8 cellular contexts compared by ENCODE assay signal in genomic region chr1:46718727-46719622, GRCh38. TPM values are rescaled to one million over a fixed set of nuclear protein-coding genes. Genes with fewer than 3 reads are reported as not detected.
A peak's percentile ranks its signal among the peaks of the same experiment; 100 is the strongest.
DNase-seq lines count a peak whose midpoint lies in the region; ATAC-seq, FAIRE-seq and TF ChIP-seq lines count a peak whose summit lies in the region.

A gene with protein sequence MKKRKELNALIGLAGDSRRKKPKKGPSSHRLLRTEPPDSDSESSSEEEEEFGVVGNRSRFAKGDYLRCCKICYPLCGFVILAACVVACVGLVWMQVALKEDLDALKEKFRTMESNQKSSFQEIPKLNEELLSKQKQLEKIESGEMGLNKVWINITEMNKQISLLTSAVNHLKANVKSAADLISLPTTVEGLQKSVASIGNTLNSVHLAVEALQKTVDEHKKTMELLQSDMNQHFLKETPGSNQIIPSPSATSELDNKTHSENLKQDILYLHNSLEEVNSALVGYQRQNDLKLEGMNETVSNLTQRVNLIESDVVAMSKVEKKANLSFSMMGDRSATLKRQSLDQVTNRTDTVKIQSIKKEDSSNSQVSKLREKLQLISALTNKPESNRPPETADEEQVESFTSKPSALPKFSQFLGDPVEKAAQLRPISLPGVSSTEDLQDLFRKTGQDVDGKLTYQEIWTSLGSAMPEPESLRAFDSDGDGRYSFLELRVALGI (minus strand): TSS chr1:46719114. CDS start chr1:46718087, 1,027 bp downstream.

- whole genome bisulfite sequencing in small intestine, 3 donors: 0% methylated on average over 74 to 85 of the region's 85 CpGs

- no peak for TF ChIP-seq CTCF in WI38 (IDR thresholded peaks at IDR 0.05; ENCODE audit: low read depth, low read length)
- no peak for TF ChIP-seq CTCF in bronchial epithelial cell (IDR thresholded peaks at IDR 0.05; ENCODE audit: insufficient read depth, low read length, severe bottlenecking)

- FAIRE-seq in bronchial epithelial cell (lab: Jason Lieb, UNC): no peak
- peak; percentile 73 for FAIRE-seq in small intestine (lab: Jason Lieb, UNC)

- DNase-seq in ACHN (peak; percentile 91), NCI-H2227 (lab: John Stamatoyannopoulos, UW; ENCODE audit: unreplicated experiment) (peak; percentile 96), bronchial epithelial cell (ENCODE audit: low read depth) (peak; percentile 94), small intestine (peak; percentile 99)

- H3K9me3 ChIP-seq in iPS-20b (ENCODE audit: insufficient read depth, low read depth, low read length) (no peaks in the 10 kb centered on the region), small intestine (ENCODE audit: control insufficient read depth, low read depth) (no peaks in the 10 kb centered on the region)

- H3K4me1 ChIP-seq in iPS-20b (ENCODE audit: insufficient read depth, low read length): peaks cover 16% of the 10 kb centered on the region
- H3K4me1 ChIP-seq in small intestine (ENCODE audit: control insufficient read depth in 2 of 2, insufficient read depth in 1 of 2, low read depth in 1 of 2, low read length in 1 of 2): peaks cover 3 to 18% of the 10 kb centered on the region in 2 donors

- H3K36me3 ChIP-seq in bronchial epithelial cell (ENCODE audit: control insufficient read depth, insufficient read depth, low read length) (peaks cover 5% of the 10 kb centered on the region), iPS-20b (ENCODE audit: insufficient read depth, low read depth, low read length) (peaks cover 23% of the 10 kb centered on the region), small intestine (ENCODE audit: control insufficient read depth in 2 of 2, insufficient read depth in 2 of 2, low read length in 2 of 2) (peaks cover 3 to 6% of the 10 kb centered on the region in 2 donors)

- peak within 1 kb of the TSS; percentile 87 for H3K9ac ChIP-seq in iPS-20b (ENCODE audit: low read depth, low read length)

- H3K27me3 ChIP-seq in bronchial epithelial cell (ENCODE audit: control insufficient read depth, insufficient read depth, low read length): no peaks in the 10 kb centered on the region
- no peaks in the 10 kb centered on the region for H3K27me3 ChIP-seq in iPS-20b (ENCODE audit: insufficient read depth, low read length)
- H3K27me3 ChIP-seq in small intestine (ENCODE audit: control insufficient read depth in 2 of 2, insufficient read depth in 2 of 2, low read length in 2 of 2): no peaks in the 10 kb centered on the region

- peak within 1 kb of the TSS; percentile 65 for H3K27ac ChIP-seq in iPS-20b (ENCODE audit: low read length)
- H3K27ac ChIP-seq in small intestine (ENCODE audit: low read depth in 1 of 2, low read length in 1 of 2): peak within 1 kb of the TSS; percentile 85 to 92

- peak; percentile 85 for ATAC-seq in GM18873 (IDR thresholded peaks at IDR 0.05; ENCODE audit: low FRiP score, unreplicated experiment)
- ATAC-seq in HG03139 (IDR thresholded peaks at IDR 0.05; ENCODE audit: unreplicated experiment): peak; percentile 96

- in situ Hi-C loops in ACHN (cut with HindIII; ENCODE audit: low pct_ligation_motif_present, low pct_unique_long_range_greater_than_20kb, low sequenced_read_pairs): no loop called here

- H3K4me3 ChIP-seq in WI38 (ENCODE audit: low read depth, low read length) (peak within 1 kb of the TSS; percentile 91), bronchial epithelial cell (ENCODE audit: low read depth, low read length) (peak within 1 kb of the TSS; percentile 90), iPS-20b (ENCODE audit: low read length) (peak within 1 kb of the TSS; percentile 92), small intestine (ENCODE audit: low read depth in 1 of 2, low read length in 2 of 2) (peak within 1 kb of the TSS; percentile 97 to 99)

RNA-seq across cellular contexts. Expression of the gene that starts here (rescaled TPM):
- total RNA-seq in bronchial epithelial cell: 32.4 and 38.3 TPM in 2 replicates
- polyA plus RNA-seq in small intestine: 10 to 100 TPM; 25.0 to 31.3 (median 25.1) TPM

Comparison
In these comparisons a context has a peak if more than half of its experiments do, and no peak if none do; other contexts are left out.
1. Peak in every context shown above with its lines: DNase-seq, ATAC-seq, H3K4me3 ChIP-seq and H3K27ac ChIP-seq.